Comparison of ENCODE assay signal across 8 cellular contexts in genomic region chr18:76492669-76493212, GRCh38. TPM values are rescaled to one million over a fixed set of nuclear protein-coding genes. Genes with fewer than 3 reads are reported as not detected.
DNase-seq lines count a peak whose midpoint lies in the region; ATAC-seq and TF ChIP-seq lines count a peak whose summit lies in the region.

No MANE protein-coding gene starts in this region.

- peak; percentile 66 for ATAC-seq in HG02610 (IDR thresholded peaks at IDR 0.05; ENCODE audit: unreplicated experiment)

- H3K4me3 Mint-ChIP-seq in activated naive CD8-positive, alpha-beta T cell treated with anti-CD3 and anti-CD28 coated beads for 36 hours: peak overlapping the region; percentile 88
- H3K4me3 Mint-ChIP-seq in glutamatergic neuron (ENCODE audit: unreplicated experiment): peak overlapping the region; percentile 92

- H3K4me1 ChIP-seq in suprapubic skin: peaks cover 49% of the 10 kb centered on the region

- H3K9me3 Mint-ChIP-seq in activated naive CD8-positive, alpha-beta T cell treated with anti-CD3 and anti-CD28 coated beads for 36 hours: no peaks in the 10 kb centered on the region
- peaks cover 41% of the 10 kb centered on the region for H3K9me3 Mint-ChIP-seq in glutamatergic neuron (ENCODE audit: unreplicated experiment)

- TF ChIP-seq EP300 in suprapubic skin (IDR thresholded peaks at IDR 0.05): no peak

- under 1% methylated on average over 31 of the region's 31 CpGs for WGBS in suprapubic skin

- peaks cover 16% of the 10 kb centered on the region for H3K27me3 Mint-ChIP-seq in activated naive CD8-positive, alpha-beta T cell treated with anti-CD3 and anti-CD28 coated beads for 36 hours
- H3K27me3 Mint-ChIP-seq in glutamatergic neuron (ENCODE audit: unreplicated experiment): peaks cover 33% of the 10 kb centered on the region

- TF ChIP-seq CTCF in glutamatergic neuron (IDR thresholded peaks at IDR 0.05; ENCODE audit: partially characterized antibody, unreplicated experiment) (no peak), suprapubic skin (IDR thresholded peaks at IDR 0.05) (no peak)

- peak overlapping the region; percentile 90 for H3K27ac ChIP-seq in suprapubic skin

- H3K4me3 ChIP-seq in suprapubic skin: peak overlapping the region; percentile 84

- TF ChIP-seq POLR2A in GM10847 (IDR thresholded peaks at IDR 0.05; ENCODE audit: extremely low read depth, insufficient read length) (peak; percentile 32), suprapubic skin (IDR thresholded peaks at IDR 0.05) (no peak)

- H3K36me3 Mint-ChIP-seq in activated naive CD8-positive, alpha-beta T cell treated with anti-CD3 and anti-CD28 coated beads for 36 hours: no peaks in the 10 kb centered on the region
- H3K36me3 Mint-ChIP-seq in glutamatergic neuron (ENCODE audit: unreplicated experiment): no peaks in the 10 kb centered on the region

- peak overlapping the region; percentile 93 for H3K27ac Mint-ChIP-seq in activated naive CD8-positive, alpha-beta T cell treated with anti-CD3 and anti-CD28 coated beads for 36 hours
- peak overlapping the region; percentile 94 for H3K27ac Mint-ChIP-seq in glutamatergic neuron (ENCODE audit: unreplicated experiment)

- H3K4me1 Mint-ChIP-seq in activated naive CD8-positive, alpha-beta T cell treated with anti-CD3 and anti-CD28 coated beads for 36 hours: peaks cover 37% of the 10 kb centered on the region
- peaks cover 20% of the 10 kb centered on the region for H3K4me1 Mint-ChIP-seq in glutamatergic neuron (ENCODE audit: low read depth, unreplicated experiment)

- peak; percentile 99 for DNase-seq in NCI-H1092 (lab: John Stamatoyannopoulos, UW)
- DNase-seq in SKM-1 (lab: John Stamatoyannopoulos, UW; ENCODE audit: unreplicated experiment): peak; percentile 81
- peak; percentile 99 for DNase-seq in activated naive CD8-positive, alpha-beta T cell treated with anti-CD3 and anti-CD28 coated beads for 36 hours
- peak; percentile 100 for DNase-seq in glutamatergic neuron
- peak; percentile 90 for DNase-seq in occipital lobe (lab: John Stamatoyannopoulos, UW)
- DNase-seq in suprapubic skin (ENCODE audit: low spot score in 2 of 2): peak; percentile 100

- no peaks in the 10 kb centered on the region for H3K36me3 ChIP-seq in suprapubic skin

- H3K27me3 ChIP-seq in suprapubic skin: no peaks in the 10 kb centered on the region

- H3K9me3 ChIP-seq in suprapubic skin: no peaks in the 10 kb centered on the region

RNA-seq across cellular contexts. Expression of gene ZNF516, which starts 2.3 kb away (rescaled TPM):
- 1 to 10 TPM; 6.5 to 8.6 TPM for total RNA-seq in activated naive CD8-positive, alpha-beta T cell treated with anti-CD3 and anti-CD28 coated beads for 36 hours
- total RNA-seq in glutamatergic neuron (ENCODE audit: unreplicated experiment) (192 TPM), occipital lobe (15.0 TPM), suprapubic skin (10 to 100 TPM; 20.5 to 55.4 (median 22.4) TPM)

Comparison
In these comparisons a context has a peak if more than half of its experiments do, and no peak if none do; other contexts are left out.
1. Peak in every context shown above with its lines: DNase-seq, ATAC-seq, H3K4me3 ChIP-seq and H3K27ac ChIP-seq.